32 cellular contexts compared by ENCODE assay signal in the genomic region with DNA sequence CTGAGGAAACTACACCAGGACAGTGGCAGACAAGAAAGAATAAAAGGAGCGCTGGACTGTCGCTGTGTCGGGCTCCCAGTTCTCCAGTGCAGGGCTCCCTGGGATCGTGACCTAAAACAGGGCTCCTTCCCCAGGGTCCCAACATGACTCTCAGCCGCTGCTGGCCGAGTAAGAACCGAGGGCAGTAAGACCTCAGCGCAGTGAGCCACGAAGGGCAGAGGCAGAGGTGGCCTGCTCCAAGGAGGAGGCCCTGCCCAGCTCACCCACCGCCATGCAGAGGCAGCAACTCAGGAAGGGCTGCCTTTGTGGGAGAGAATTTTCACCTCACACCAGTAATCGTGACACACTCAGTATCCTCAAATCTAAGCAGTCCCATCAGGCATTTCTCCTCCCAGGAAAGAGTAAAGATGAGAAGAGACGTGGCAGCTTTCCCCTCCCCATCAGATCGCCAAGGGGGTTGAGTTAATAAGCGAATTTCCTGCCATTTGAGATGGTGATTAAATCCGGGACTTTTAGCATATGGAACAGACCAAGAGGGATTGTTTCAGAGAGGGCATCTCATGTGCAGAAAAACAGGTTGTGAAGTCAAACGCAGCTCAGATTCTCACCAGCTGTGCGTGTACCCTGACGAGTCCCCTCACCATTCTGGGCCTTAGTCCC. TPM values are rescaled to one million over a fixed set of nuclear protein-coding genes. Genes with fewer than 3 reads are reported as not detected.
DNase-seq lines count a peak whose midpoint lies in the region; ATAC-seq and TF ChIP-seq lines count a peak whose summit lies in the region.
"Had no signal": no experiment of that assay in that cellular context is flagged by ENCODE, and none has a peak within 500 bp of the region (broad histone marks: within the 10 kb centered on the region; RNA-seq: fewer than 3 reads in every experiment).

No MANE protein-coding gene starts in this region.

- H3K36me3 Mint-ChIP-seq in nephron progenitor cell (ENCODE audit: low read depth) = peaks cover 2% of the 10 kb centered on the region
- peaks cover 0 to 13% (median 3%) of the 10 kb centered on the region in 5 donors for H3K36me3 Mint-ChIP-seq in naive thymus-derived CD4-positive, alpha-beta T cell
- H3K36me3 Mint-ChIP-seq: activated naive CD4-positive, alpha-beta T cell treated with anti-CD3 and anti-CD28 coated beads, Interleukin-2, amount 50 U/mL, for 72 hours had no signal

- H3K27ac Mint-ChIP-seq in nephron progenitor cell = peak overlapping the region; percentile 72
- peak overlapping the region in 1 of 9 donors; percentile 74 for H3K27ac Mint-ChIP-seq in naive thymus-derived CD4-positive, alpha-beta T cell
- H3K27ac Mint-ChIP-seq: activated B cell treated with CpG ODN at 0.5 μM for 24 hours; activated T-helper 17 cell treated with anti-CD3 and anti-CD28 coated beads, Interleukin-2, amount 50 U/mL, for 72 hours; CD4-positive, CD25-positive, alpha-beta regulatory T cell; dendritic cell treated with granulocyte-macrophage colony-stimulating factor and Interleukin-4, amounts not matched to agents 40 ng/mL and 50 ng/mL, for 4 days had no signal

- H3K36me3 ChIP-seq in A673 (ENCODE audit: insufficient read depth, low read length, poor library complexity, severe bottlenecking) = no peaks in the 10 kb centered on the region
- peaks cover 0 to 4% (median 0%) of the 10 kb centered on the region in 3 experiments for H3K36me3 ChIP-seq in naive thymus-derived CD4-positive, alpha-beta T cell (ENCODE audit: control insufficient read depth in 2 of 3, insufficient read depth in 3 of 3, low read length in 3 of 3)
- H3K36me3 ChIP-seq: uterus had no signal

- TF ChIP-seq CTCF in A673 (conservative IDR thresholded peaks at IDR 0.05; ENCODE audit: low read depth, low read length) = no peak
- no peak for TF ChIP-seq CTCF in foreskin keratinocyte (conservative IDR thresholded peaks at IDR 0.05)
- no peak for TF ChIP-seq CTCF in nephron progenitor cell (IDR thresholded peaks at IDR 0.05)

- TSS peak; percentile 87 for BruUV-seq in A673 (replicated peaks; lab: Mats Ljungman, UMichigan)

- no peaks in the 10 kb centered on the region for H3K9me3 Mint-ChIP-seq in nephron progenitor cell
- no peaks in the 10 kb centered on the region for H3K9me3 Mint-ChIP-seq in naive thymus-derived CD4-positive, alpha-beta T cell
- H3K9me3 Mint-ChIP-seq: activated B cell treated with CpG ODN at 0.5 μM for 24 hours; activated naive CD4-positive, alpha-beta T cell treated with anti-CD3 and anti-CD28 coated beads, Interleukin-2, amount 50 U/mL, for 72 hours; activated T-helper 17 cell treated with anti-CD3 and anti-CD28 coated beads, Interleukin-2, amount 50 U/mL, for 72 hours; CD4-positive, CD25-positive, alpha-beta regulatory T cell; dendritic cell treated with granulocyte-macrophage colony-stimulating factor and Interleukin-4, amounts not matched to agents 40 ng/mL and 50 ng/mL, for 4 days had no signal

- peak; percentile 91 for DNase-seq in A673 (ENCODE audit: low spot score)
- DNase-seq in UCSD-AML1 (lab: John Stamatoyannopoulos, UW; ENCODE audit: unreplicated experiment) = peak; percentile 41
- DNase-seq in foreskin keratinocyte = peak in 1 of 2 donors; percentile 25
- no peak for DNase-seq in nephron progenitor cell
- no peak for DNase-seq in dermis blood vessel endothelial cell
- DNase-seq in naive thymus-derived CD4-positive, alpha-beta T cell = no peak
- no peak for DNase-seq in GDM1 (lab: John Stamatoyannopoulos, UW)
- DNase-seq: activated B cell treated with CpG ODN at 0.5 μM for 24 hours; anterior cingulate cortex; CD4-positive, CD25-positive, alpha-beta regulatory T cell; central memory CD4-positive, alpha-beta T cell; DND-41; KG1; MM.1S; NCI-H1417 treated with DMSO at 0.1 percent for 48 hours; NCI-H2081; NCI-H510A; nucleus accumbens; PC-3; SHP77; stimulated activated naive CD8-positive, alpha-beta T cell treated with anti-CD3 and anti-CD28 coated beads, Interleukin-15, Interleukin-2, amounts not matched to agents 100 U/mL and 50 U/mL, for 24 hours; T1000; testis; uterus had no signal

- no peaks in the 10 kb centered on the region for H3K27me3 ChIP-seq in A673 (replicated peaks; ENCODE audit: insufficient read depth, low read depth, low read length, poor library complexity)
- H3K27me3 ChIP-seq in foreskin keratinocyte = no peaks in the 10 kb centered on the region
- H3K27me3 ChIP-seq in naive thymus-derived CD4-positive, alpha-beta T cell (ENCODE audit: control insufficient read depth in 2 of 2, insufficient read depth in 2 of 2, low read length in 2 of 2) = no peaks in the 10 kb centered on the region
- H3K27me3 ChIP-seq: testis, uterus had no signal

- POLR2A ChIA-PET in A673 (lab: Charles Lee; ENCODE audit: low non-redundant PET) = no interaction called here
- POLR2A ChIA-PET in naive thymus-derived CD4-positive, alpha-beta T cell (lab: Charles Lee) = no interaction called here

- CTCF ChIA-PET in A673 (lab: Charles Lee) = interaction anchor here (0.8 to 1.0 kb wide), 2 partner anchors 17 to 20 kb away, joined by 3 to 4 read pairs; no protein-coding TSS in a partner anchor
- CTCF ChIA-PET in naive thymus-derived CD4-positive, alpha-beta T cell (lab: Charles Lee) = no interaction called here

- no peak overlapping the region for H3K4me3 Mint-ChIP-seq in nephron progenitor cell
- H3K4me3 Mint-ChIP-seq in naive thymus-derived CD4-positive, alpha-beta T cell = no peak overlapping the region
- H3K4me3 Mint-ChIP-seq: activated B cell treated with CpG ODN at 0.5 μM for 24 hours; activated T-helper 17 cell treated with anti-CD3 and anti-CD28 coated beads, Interleukin-2, amount 50 U/mL, for 72 hours; CD4-positive, CD25-positive, alpha-beta regulatory T cell; dendritic cell treated with granulocyte-macrophage colony-stimulating factor and Interleukin-4, amounts not matched to agents 40 ng/mL and 50 ng/mL, for 4 days had no signal

- H3K27ac ChIP-seq in A673 (ENCODE audit: low read depth, low read length, poor library complexity, severe bottlenecking) = peak overlapping the region; percentile 90
- H3K27ac ChIP-seq in foreskin keratinocyte = peak overlapping the region; percentile 78
- H3K27ac ChIP-seq in naive thymus-derived CD4-positive, alpha-beta T cell (ENCODE audit: low read depth, low read length) = no peak overlapping the region

- ATAC-seq in foreskin keratinocyte = no peak
- ATAC-seq in naive thymus-derived CD4-positive, alpha-beta T cell = no peak
- ATAC-seq in HG02759 (IDR thresholded peaks at IDR 0.05; ENCODE audit: unreplicated experiment) = no peak
- ATAC-seq: activated naive CD4-positive, alpha-beta T cell treated with anti-CD3 and anti-CD28 coated beads, Interleukin-2, amount 50 U/mL, for 72 hours; activated T-helper 17 cell treated with anti-CD3 and anti-CD28 coated beads, Interleukin-2, amount 50 U/mL, for 72 hours; PC-3 had no signal

- intact Hi-C loops in A673 (cut with micrococcal nuclease; ENCODE audit: unreplicated experiment) = no loop called here
- intact Hi-C loops in naive thymus-derived CD4-positive, alpha-beta T cell (cut with micrococcal nuclease) = no loop called here

- peaks cover 20% of the 10 kb centered on the region for H3K4me1 Mint-ChIP-seq in nephron progenitor cell
- peaks cover 0 to 4% (median 0%) of the 10 kb centered on the region in 7 donors for H3K4me1 Mint-ChIP-seq in naive thymus-derived CD4-positive, alpha-beta T cell
- H3K4me1 Mint-ChIP-seq: activated B cell treated with CpG ODN at 0.5 μM for 24 hours; activated T-helper 17 cell treated with anti-CD3 and anti-CD28 coated beads, Interleukin-2, amount 50 U/mL, for 72 hours; CD4-positive, CD25-positive, alpha-beta regulatory T cell had no signal

- no peaks in the 10 kb centered on the region for H3K9me3 ChIP-seq in A673 (ENCODE audit: low read depth, low read length, poor library complexity, severe bottlenecking)
- no peaks in the 10 kb centered on the region for H3K9me3 ChIP-seq in naive thymus-derived CD4-positive, alpha-beta T cell (ENCODE audit: control insufficient read depth in 2 of 3, low read length in 3 of 3)
- H3K9me3 ChIP-seq: testis, uterus had no signal

- H3K4me1 ChIP-seq in A673 (ENCODE audit: insufficient read depth, low read length, poor library complexity, severe bottlenecking) (peaks cover 39% of the 10 kb centered on the region), foreskin keratinocyte (peaks cover 39% of the 10 kb centered on the region)
- no peaks in the 10 kb centered on the region for H3K4me1 ChIP-seq in naive thymus-derived CD4-positive, alpha-beta T cell (ENCODE audit: control insufficient read depth in 2 of 2, insufficient read depth in 2 of 2, low read length in 2 of 2)
- H3K4me1 ChIP-seq: uterus had no signal

- peaks cover 4% of the 10 kb centered on the region for H3K27me3 Mint-ChIP-seq in nephron progenitor cell (ENCODE audit: low read depth, poor library complexity)
- H3K27me3 Mint-ChIP-seq in naive thymus-derived CD4-positive, alpha-beta T cell = no peaks in the 10 kb centered on the region
- H3K27me3 Mint-ChIP-seq: activated B cell treated with CpG ODN at 0.5 μM for 24 hours; activated T-helper 17 cell treated with anti-CD3 and anti-CD28 coated beads, Interleukin-2, amount 50 U/mL, for 72 hours; CD4-positive, CD25-positive, alpha-beta regulatory T cell; dendritic cell treated with granulocyte-macrophage colony-stimulating factor and Interleukin-4, amounts not matched to agents 40 ng/mL and 50 ng/mL, for 4 days had no signal

- H3K4me3 ChIP-seq in A673 (ENCODE audit: low read depth, low read length, poor library complexity, severe bottlenecking) = no peak overlapping the region
- H3K4me3 ChIP-seq in naive thymus-derived CD4-positive, alpha-beta T cell (ENCODE audit: low read length) = no peak overlapping the region
- H3K4me3 ChIP-seq: lung, testis, uterus had no signal

RNA-seq across cellular contexts. Expression of a gene that starts 19.8 kb away (rescaled TPM):
- total RNA-seq in A673 (2021) (25.1 and 28.1 TPM in 2 replicates), foreskin keratinocyte (133 and 138 TPM in 2 replicates), dermis blood vessel endothelial cell (not detected in 2 replicates)
- polyA plus RNA-seq in foreskin keratinocyte = 170 and 172 TPM in 2 replicates
- total RNA-seq in naive thymus-derived CD4-positive, alpha-beta T cell = 1 to 10 TPM in 1 of 5 experiments, under 1 TPM in 4; 0.51 to 2.2 (median 0.68) TPM
- not detected for polyA plus RNA-seq in naive thymus-derived CD4-positive, alpha-beta T cell
- total RNA-seq: A172, pulmonary artery endothelial cell, skeletal muscle tissue had no signal
- polyA plus RNA-seq: CD4-positive, CD25-positive, alpha-beta regulatory T cell had no signal

RNA-seq across cellular contexts. Expression of a gene that starts 33.0 kb away (rescaled TPM):
- total RNA-seq in A673 (2021) (44.1 and 53.4 TPM in 2 replicates), foreskin keratinocyte (30.1 and 32.9 TPM in 2 replicates), dermis blood vessel endothelial cell (14.8 and 17.3 TPM in 2 replicates)
- 23.6 and 25.9 TPM in 2 replicates for polyA plus RNA-seq in foreskin keratinocyte
- total RNA-seq in naive thymus-derived CD4-positive, alpha-beta T cell = 10 to 100 TPM; 10.1 to 32.3 (median 17.0) TPM
- 10 to 100 TPM; 13.0 to 15.2 TPM for polyA plus RNA-seq in naive thymus-derived CD4-positive, alpha-beta T cell

RNA-seq across cellular contexts. Expression of a gene that starts 56.0 kb away (rescaled TPM):
- total RNA-seq in A673 (2021) (44.8 and 52.8 TPM in 2 replicates), foreskin keratinocyte (28.5 and 33.3 TPM in 2 replicates), dermis blood vessel endothelial cell (24.2 and 24.3 TPM in 2 replicates)
- polyA plus RNA-seq in foreskin keratinocyte = 27.1 and 34.1 TPM in 2 replicates
- total RNA-seq in naive thymus-derived CD4-positive, alpha-beta T cell = 10 to 100 TPM; 21.3 to 40.1 (median 29.4) TPM
- 10 to 100 TPM; 29.4 to 40.9 TPM for polyA plus RNA-seq in naive thymus-derived CD4-positive, alpha-beta T cell

Comparison
In these comparisons a context has a peak if more than half of its experiments do, and no peak if none do; other contexts are left out.
1. DNase-seq: peak in A673 (single experiment) and UCSD-AML1 (single experiment); none in nephron progenitor cell (single experiment), dermis blood vessel endothelial cell (single experiment), naive thymus-derived CD4-positive, alpha-beta T cell (0 of 9) and GDM1 (single experiment).